14 cellular contexts compared by ENCODE assay signal in the genomic region with DNA sequence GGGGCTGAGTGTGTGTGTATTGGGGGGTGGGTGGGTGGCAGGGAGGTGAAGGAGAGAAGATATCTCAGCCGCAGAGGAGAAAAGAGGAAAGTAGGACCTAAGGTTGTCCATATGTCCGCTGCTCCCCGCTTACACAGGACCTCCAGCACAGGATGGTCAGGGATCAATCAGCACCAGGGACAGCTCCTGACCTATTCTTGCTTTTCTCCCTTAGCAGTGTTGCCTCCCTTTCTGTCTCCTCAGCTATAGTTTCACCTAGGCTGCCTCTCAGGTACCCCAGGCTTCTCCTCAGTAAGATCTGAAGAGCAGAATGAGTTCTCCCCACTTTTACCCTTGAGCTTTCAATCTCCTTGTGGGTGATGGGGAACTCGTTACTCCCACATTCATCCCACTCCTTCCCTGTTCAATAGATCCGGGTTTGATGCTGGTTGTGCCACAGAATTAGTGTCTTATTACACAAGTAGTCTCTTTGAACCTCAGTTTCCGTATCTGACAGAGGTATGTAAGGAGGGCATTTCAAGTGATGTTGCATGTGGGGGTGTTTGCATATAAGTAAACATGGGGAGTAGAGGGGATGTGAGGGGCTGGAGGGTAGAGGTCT. TPM values are rescaled to one million over a fixed set of nuclear protein-coding genes. Genes with fewer than 3 reads are reported as not detected.
A peak's percentile ranks its signal among the peaks of the same experiment; 100 is the strongest.
DNase-seq lines count a peak whose midpoint lies in the region; ATAC-seq lines count a peak whose summit lies in the region.
"Had no signal": no experiment of that assay in that cellular context is flagged by ENCODE, and none has a peak within 500 bp of the region (broad histone marks: within the 10 kb centered on the region; RNA-seq: fewer than 3 reads in every experiment).

No MANE protein-coding gene starts in this region.

- no peak overlapping the region for H3K27ac ChIP-seq in CD8-positive, alpha-beta memory T cell (ENCODE audit: low read depth, low read length)
- H3K27ac ChIP-seq: adrenal gland, epithelial cell of prostate had no signal

- no peaks in the 10 kb centered on the region for H3K27me3 ChIP-seq in CD8-positive, alpha-beta memory T cell (ENCODE audit: insufficient read depth, low read length, poor library complexity, severe bottlenecking)
- H3K27me3 ChIP-seq: adrenal gland had no signal

- DNase-seq in A172 (ENCODE audit: low spot score) (peak; percentile 40), EH (ENCODE audit: low read depth) (peak; percentile 52), T1000 (lab: John Stamatoyannopoulos, UW) (peak; percentile 17), fibroblast of peridontal ligament (ENCODE audit: extremely low read depth) (peak; percentile 44), NCI-H1436 treated with DMSO at 0.1 percent for 48 hours (lab: John Stamatoyannopoulos, UW) (no peak)
- no peak for DNase-seq in CD8-positive, alpha-beta memory T cell
- DNase-seq: kidney; NCI-H2171 treated with DMSO at 0.1 percent for 48 hours; SHP77; stimulated activated naive CD8-positive, alpha-beta T cell treated with anti-CD3 and anti-CD28 coated beads, Interleukin-15, Interleukin-2, amounts not matched to agents 100 U/mL and 50 U/mL, for 24 hours had no signal

- POLR2A ChIA-PET in CD8-positive, alpha-beta memory T cell (lab: Charles Lee) = no interaction called here

- H3K9me3 ChIP-seq in CD8-positive, alpha-beta memory T cell (ENCODE audit: low read length) = no peaks in the 10 kb centered on the region
- H3K9me3 ChIP-seq: adrenal gland had no signal

- H3K4me3 ChIP-seq in CD8-positive, alpha-beta memory T cell (ENCODE audit: low read length) = no peak overlapping the region

- ATAC-seq in GM19351 (IDR thresholded peaks at IDR 0.05; ENCODE audit: unreplicated experiment) = no peak
- no peak for ATAC-seq in HG02852 (IDR thresholded peaks at IDR 0.05; ENCODE audit: unreplicated experiment)
- ATAC-seq: stimulated activated naive CD8-positive, alpha-beta T cell treated with anti-CD3 and anti-CD28 coated beads, Interleukin-15, Interleukin-2, amounts not matched to agents 100 U/mL and 50 U/mL, for 24 hours had no signal

- peaks cover 3% of the 10 kb centered on the region for H3K36me3 ChIP-seq in CD8-positive, alpha-beta memory T cell (ENCODE audit: insufficient read depth, low read length)

- H3K27ac Mint-ChIP-seq in CD8-positive, alpha-beta memory T cell = peak overlapping the region in 1 of 8 donors; percentile 75

- no peak overlapping the region for H3K4me3 Mint-ChIP-seq in CD8-positive, alpha-beta memory T cell

- peaks cover 22 to 27% (median 24%) of the 10 kb centered on the region in 3 donors for H3K4me1 Mint-ChIP-seq in CD8-positive, alpha-beta memory T cell

- no peaks in the 10 kb centered on the region for H3K27me3 Mint-ChIP-seq in CD8-positive, alpha-beta memory T cell

- no peaks in the 10 kb centered on the region for H3K9me3 Mint-ChIP-seq in CD8-positive, alpha-beta memory T cell

- peaks cover 0 to 22% (median 0%) of the 10 kb centered on the region in 3 donors for H3K36me3 Mint-ChIP-seq in CD8-positive, alpha-beta memory T cell

- H3K4me1 ChIP-seq in CD8-positive, alpha-beta memory T cell (ENCODE audit: insufficient read depth, low read length) = peaks cover 13% of the 10 kb centered on the region

- CTCF ChIA-PET in CD8-positive, alpha-beta memory T cell (lab: Charles Lee) = no interaction called here

RNA-seq across cellular contexts. Expression of a gene that starts 1.4 kb away (rescaled TPM):
- 26.5 and 31.6 TPM in 2 replicates for total RNA-seq in A172 (2014; rRNA removed; shearing (Covaris generic))
- total RNA-seq in CD8-positive, alpha-beta memory T cell = 10 to 100 TPM; 85.8 to 94.7 TPM
- 32.9 TPM for polyA plus RNA-seq in CD8-positive, alpha-beta memory T cell

RNA-seq across cellular contexts. Expression of a gene that starts 6.3 kb away (rescaled TPM):
- total RNA-seq in A172 (2014; rRNA removed; shearing (Covaris generic)) = 187 and 202 TPM in 2 replicates
- total RNA-seq in CD8-positive, alpha-beta memory T cell = 100 to 1,000 TPM; 184 to 205 TPM
- polyA plus RNA-seq in CD8-positive, alpha-beta memory T cell = 190 TPM

RNA-seq across cellular contexts. Expression of a gene that starts 10.6 kb away (rescaled TPM):
- total RNA-seq in A172 (2014; rRNA removed; shearing (Covaris generic)) = 71.8 and 114 TPM in 2 replicates
- total RNA-seq in CD8-positive, alpha-beta memory T cell = 10 to 100 TPM; 39.7 to 41.7 TPM
- 1.9 TPM for polyA plus RNA-seq in CD8-positive, alpha-beta memory T cell

RNA-seq across cellular contexts. Expression of a gene that starts 21.7 kb away (rescaled TPM):
- total RNA-seq in A172 (2014; rRNA removed; shearing (Covaris generic)) = 23.9 and 25.2 TPM in 2 replicates
- 10 to 100 TPM; 28.9 to 32.1 TPM for total RNA-seq in CD8-positive, alpha-beta memory T cell
- 16.0 TPM for polyA plus RNA-seq in CD8-positive, alpha-beta memory T cell

RNA-seq across cellular contexts. Expression of a gene that starts 23.0 kb away (rescaled TPM):
- 8.8 and 13.9 TPM in 2 replicates for total RNA-seq in A172 (2014; rRNA removed; shearing (Covaris generic))
- total RNA-seq in CD8-positive, alpha-beta memory T cell = 1 to 10 TPM; 2.7 to 3.4 TPM
- 0.43 TPM for polyA plus RNA-seq in CD8-positive, alpha-beta memory T cell

Comparison
In these comparisons a context has a peak if more than half of its experiments do, and no peak if none do; other contexts are left out.
1. DNase-seq: peak in A172 (single experiment), EH (single experiment), T1000 (single experiment) and fibroblast of peridontal ligament (single experiment); none in CD8-positive, alpha-beta memory T cell (0 of 5) and NCI-H1436 treated with DMSO at 0.1 percent for 48 hours (single experiment).